21 cellular contexts compared by ENCODE assay signal in genomic region chr1:65955503-65955902, GRCh38.
DNase-seq lines count a peak whose midpoint lies in the region; ATAC-seq, FAIRE-seq and TF ChIP-seq lines count a peak whose summit lies in the region.
"Had no signal": no experiment of that assay in that cellular context is flagged by ENCODE, and none has a peak within 500 bp of the region (broad histone marks: within the 10 kb centered on the region; RNA-seq: fewer than 3 reads in every experiment).

No MANE protein-coding gene starts in this region.

- no peaks in the 10 kb centered on the region for H3K4me1 ChIP-seq in GM23338 (ENCODE audit: insufficient read depth)

- H3K9me3 ChIP-seq in SK-N-MC (ENCODE audit: low read depth, low read length) = no peaks in the 10 kb centered on the region
- H3K9me3 ChIP-seq: A549 had no signal

- H3K4me3 Mint-ChIP-seq in GM23338 = no peak overlapping the region
- no peak overlapping the region for H3K4me3 Mint-ChIP-seq in activated T-helper 2 cell treated with anti-CD3 and anti-CD28 coated beads, Interferon-gamma antibody, Interleukin-2, Interleukin-4, amounts not matched to agents 10 μg/mL and 5 μg/mL and 100 μg/mL, durations not matched to agents 14 hours and 24 hours and 36 hours (ENCODE audit: low read depth)
- H3K4me3 Mint-ChIP-seq: CD8-positive, alpha-beta T cell had no signal

- no peak for TF ChIP-seq CTCF in GM23338 (conservative IDR thresholded peaks at IDR 0.05; ENCODE audit: low read depth in 2 of 2)

- no peak overlapping the region for H2AFZ ChIP-seq in GM23338
- H2AFZ ChIP-seq: GM23248 had no signal

- H3F3A ChIP-seq in GM23338 (replicated peaks; ENCODE audit: low read depth) = no peaks in the 10 kb centered on the region

- H3K36me3 Mint-ChIP-seq in GM23338 (ENCODE audit: low read depth) = no peaks in the 10 kb centered on the region
- no peaks in the 10 kb centered on the region for H3K36me3 Mint-ChIP-seq in activated T-helper 2 cell treated with anti-CD3 and anti-CD28 coated beads, Interferon-gamma antibody, Interleukin-2, Interleukin-4, amounts not matched to agents 10 μg/mL and 5 μg/mL and 100 μg/mL, durations not matched to agents 14 hours and 24 hours and 36 hours (ENCODE audit: low read depth)
- H3K36me3 Mint-ChIP-seq: CD8-positive, alpha-beta T cell had no signal

- H3K4me3 ChIP-seq in SK-N-MC (no peak overlapping the region), GM23338 (no peak overlapping the region)
- H3K4me3 ChIP-seq: A549, GM23248, K562 had no signal

- H4K20me1 ChIP-seq in GM23338 (replicated peaks; ENCODE audit: insufficient read depth) = no peaks in the 10 kb centered on the region

- intact Hi-C loops in left colon (cut with DNase I, micrococcal nuclease) = loop anchor here in 1 of 2 donors (10.0 kb wide), 1 partner anchor 489 kb away; no protein-coding TSS in a partner anchor
- intact Hi-C loops in activated T-helper 2 cell treated with anti-CD3 and anti-CD28 coated beads, Interferon-gamma antibody, Interleukin-2, Interleukin-4, amounts not matched to agents 10 μg/mL and 5 μg/mL and 100 μg/mL, durations not matched to agents 14 hours and 24 hours and 36 hours (cut with micrococcal nuclease) = loop anchor here (10.0 kb wide), 2 partner anchors 399 to 769 kb away; no protein-coding TSS in a partner anchor

- no peaks in the 10 kb centered on the region for H3K79me2 ChIP-seq in GM23338 (replicated peaks; ENCODE audit: insufficient read depth)

- H3K27me3 Mint-ChIP-seq in GM23338 (ENCODE audit: insufficient read depth, low read depth, poor library complexity) = no peaks in the 10 kb centered on the region
- peaks cover 3% of the 10 kb centered on the region for H3K27me3 Mint-ChIP-seq in activated T-helper 2 cell treated with anti-CD3 and anti-CD28 coated beads, Interferon-gamma antibody, Interleukin-2, Interleukin-4, amounts not matched to agents 10 μg/mL and 5 μg/mL and 100 μg/mL, durations not matched to agents 14 hours and 24 hours and 36 hours (ENCODE audit: low read depth)

- H3K36me3 ChIP-seq in SK-N-MC (ENCODE audit: insufficient read depth, low read length) (no peaks in the 10 kb centered on the region), GM23338 (ENCODE audit: insufficient read depth) (no peaks in the 10 kb centered on the region)

- H3K9ac ChIP-seq in SK-N-MC (ENCODE audit: insufficient read length) = peak overlapping the region; percentile 56
- H3K9ac ChIP-seq: GM23248 had no signal

- no peak overlapping the region for H3K27ac Mint-ChIP-seq in GM23338
- no peak overlapping the region for H3K27ac Mint-ChIP-seq in activated T-helper 2 cell treated with anti-CD3 and anti-CD28 coated beads, Interferon-gamma antibody, Interleukin-2, Interleukin-4, amounts not matched to agents 10 μg/mL and 5 μg/mL and 100 μg/mL, durations not matched to agents 14 hours and 24 hours and 36 hours
- H3K27ac Mint-ChIP-seq: CD8-positive, alpha-beta T cell had no signal

- peak; percentile 4 for FAIRE-seq in GM19239 (lab: Jason Lieb, UNC)
- FAIRE-seq: A549, K562 had no signal

- no peak for DNase-seq in GM19239 (ENCODE audit: insufficient read length, low spot score)
- no peak for DNase-seq in SK-N-MC (ENCODE audit: low read depth, low spot score)
- DNase-seq in left colon = peak in 1 of 2 donors; percentile 36
- DNase-seq in superior temporal gyrus (ENCODE audit: extremely low spot score) = peak; percentile 42
- DNase-seq in hypothalamus (lab: John Stamatoyannopoulos, UW) = no peak
- no peak for DNase-seq in GM23338 (ENCODE audit: low spot score)
- no peak for DNase-seq in activated T-helper 2 cell treated with anti-CD3 and anti-CD28 coated beads, Interferon-gamma antibody, Interleukin-2, Interleukin-4, amounts not matched to agents 10 μg/mL and 5 μg/mL and 100 μg/mL, durations not matched to agents 14 hours and 24 hours and 36 hours (ENCODE audit: low spot score)
- DNase-seq: CD8-positive, alpha-beta T cell; DMS79; GM23248; NCI-H1105 treated with DMSO at 0.1 percent for 48 hours; NCI-H1694; NCI-H2107; NCI-H510A; NCI-H748 treated with DMSO at 0.1 percent for 48 hours; NK-92 treated with Interleukin-12 subunit alpha and Interleukin-12 subunit beta, amount 100 ng/mL, for 24 hours; SHP77 treated with DMSO at 0.1 percent for 48 hours had no signal

- no peaks in the 10 kb centered on the region for H3K27me3 ChIP-seq in GM23338 (ENCODE audit: insufficient read depth)

- no peaks in the 10 kb centered on the region for H3K9me3 Mint-ChIP-seq in GM23338
- H3K9me3 Mint-ChIP-seq in activated T-helper 2 cell treated with anti-CD3 and anti-CD28 coated beads, Interferon-gamma antibody, Interleukin-2, Interleukin-4, amounts not matched to agents 10 μg/mL and 5 μg/mL and 100 μg/mL, durations not matched to agents 14 hours and 24 hours and 36 hours = no peaks in the 10 kb centered on the region
- H3K9me3 Mint-ChIP-seq: CD8-positive, alpha-beta T cell had no signal

- ATAC-seq in left colon (peak; percentile 64), GM23338 (no peak), GM19455 (IDR thresholded peaks at IDR 0.05; ENCODE audit: unreplicated experiment) (no peak)
- ATAC-seq: A549; CD8-positive, alpha-beta T cell; K562; SK-N-SH treated with all-trans-retinoic acid at 6 μM for 48 hours had no signal

- H3K4me1 Mint-ChIP-seq in GM23338 = no peaks in the 10 kb centered on the region
- peaks cover 12% of the 10 kb centered on the region for H3K4me1 Mint-ChIP-seq in activated T-helper 2 cell treated with anti-CD3 and anti-CD28 coated beads, Interferon-gamma antibody, Interleukin-2, Interleukin-4, amounts not matched to agents 10 μg/mL and 5 μg/mL and 100 μg/mL, durations not matched to agents 14 hours and 24 hours and 36 hours (ENCODE audit: low read depth)

- H3K27ac ChIP-seq in SK-N-MC (peak overlapping the region; percentile 88), GM23338 (ENCODE audit: low read depth) (no peak overlapping the region)
- H3K27ac ChIP-seq: A549, GM23248 had no signal

- H3K4me2 ChIP-seq in GM23338 = no peak overlapping the region
- H3K4me2 ChIP-seq: A549 had no signal

- no peaks in the 10 kb centered on the region for H3K9me2 ChIP-seq in GM23338 (ENCODE audit: insufficient read depth)

TF ChIP-seq in GM23338, 12 proteins besides CTCF, POLR2A, EP300 and RAD21 (continues in another document):
- no peak for TF ChIP-seq EZH2 (IDR thresholded peaks at IDR 0.05; ENCODE audit: low read depth, unreplicated experiment)
- TF ChIP-seq REST (IDR thresholded peaks at IDR 0.05; ENCODE audit: unreplicated experiment) = no peak
- no peak for TF ChIP-seq CREB1 (CRISPR knock-in tag; IDR thresholded peaks at IDR 0.05; ENCODE audit: low read depth)
- no peak for TF ChIP-seq ETS1 (IDR thresholded peaks at IDR 0.05)
- TF ChIP-seq JUNB (IDR thresholded peaks at IDR 0.05; ENCODE audit: unreplicated experiment) = no peak
- TF ChIP-seq STAT1 (IDR thresholded peaks at IDR 0.05; ENCODE audit: unreplicated experiment) = no peak
- TF ChIP-seq ZNF331 (CRISPR knock-in tag; IDR thresholded peaks at IDR 0.05; ENCODE audit: low read depth) = no peak
- no peak for TF ChIP-seq POLR2AphosphoS5 (IDR thresholded peaks at IDR 0.05; ENCODE audit: low read depth)
- TF ChIP-seq NANOG (IDR thresholded peaks at IDR 0.05; ENCODE audit: borderline replicate concordance) = no peak
- no peak for TF ChIP-seq EZH2phosphoT487 (IDR thresholded peaks at IDR 0.05; ENCODE audit: unreplicated experiment)
